Comparison of ENCODE assay signal across 8 cellular contexts in genomic region chr22:23225724-23226496, GRCh38. TPM values are rescaled to one million over a fixed set of nuclear protein-coding genes. Genes with fewer than 3 reads are reported as not detected.
DNase-seq lines count a peak whose midpoint lies in the region; ATAC-seq, FAIRE-seq and TF ChIP-seq lines count a peak whose summit lies in the region.

No MANE protein-coding gene starts in this region.

- H3K27me3 ChIP-seq in tibial nerve = no peaks in the 10 kb centered on the region

- peak; percentile 49 to 78 for ATAC-seq in activated naive CD4-positive, alpha-beta T cell treated with anti-CD3 and anti-CD28 coated beads, Interleukin-2, amount 50 U/mL, for 72 hours
- no peak for ATAC-seq in GM18870 (IDR thresholded peaks at IDR 0.05; ENCODE audit: unreplicated experiment)
- ATAC-seq in GM18867 (IDR thresholded peaks at IDR 0.05; ENCODE audit: unreplicated experiment) = no peak

- H3K36me3 ChIP-seq in tibial nerve = peaks cover 0 to 5% (median 0%) of the 10 kb centered on the region in 3 donors

- peak; percentile 57 for DNase-seq in activated T-cell treated with anti-CD3 and anti-CD28 coated beads, Interleukin-2, amount 50 U/mL, for 1 hour
- no peak for DNase-seq in activated T-cell treated with anti-CD3 and anti-CD28 coated beads for 4 hours
- DNase-seq in activated naive CD4-positive, alpha-beta T cell treated with anti-CD3 and anti-CD28 coated beads, Interleukin-2, amount 50 U/mL, for 72 hours (ENCODE audit: low spot score in 2 of 2) = no peak
- DNase-seq in immature natural killer cell = peak in 1 of 3 donors; percentile 27
- DNase-seq in tibial nerve (ENCODE audit: low spot score in 2 of 2) = no peak
- DNase-seq in GM12891 (ENCODE audit: insufficient read length, low spot score) = no peak

- peaks cover 6 to 19% of the 10 kb centered on the region in 2 donors for H3K9me3 Mint-ChIP-seq in activated naive CD4-positive, alpha-beta T cell treated with anti-CD3 and anti-CD28 coated beads, Interleukin-2, amount 50 U/mL, for 72 hours
- H3K9me3 Mint-ChIP-seq in immature natural killer cell = peaks cover 10 to 21% (median 17%) of the 10 kb centered on the region in 6 donors

- peaks cover 80 to 100% of the 10 kb centered on the region in 2 donors for H3K4me1 Mint-ChIP-seq in immature natural killer cell

- 16 to 28% methylated on average over 8 of the region's 8 CpGs for WGBS in tibial nerve, 2 donors

- H3K27ac Mint-ChIP-seq in activated naive CD4-positive, alpha-beta T cell treated with anti-CD3 and anti-CD28 coated beads, Interleukin-2, amount 50 U/mL, for 72 hours = peak overlapping the region; percentile 67 to 74
- H3K27ac Mint-ChIP-seq in immature natural killer cell = peak overlapping the region; percentile 59 to 89 (median 82)

- FAIRE-seq in GM12891 (lab: Jason Lieb, UNC) = no peak

- no peak for TF ChIP-seq CTCF in tibial nerve (IDR thresholded peaks at IDR 0.05)

- H3K4me1 ChIP-seq in tibial nerve = peaks cover 0 to 65% (median 30%) of the 10 kb centered on the region in 4 donors

- no peak overlapping the region for H3K4me3 ChIP-seq in tibial nerve

- peak overlapping the region in 3 of 4 donors; percentile 21 to 82 (median 79) for H3K27ac ChIP-seq in tibial nerve

- TF ChIP-seq POLR2A in tibial nerve (IDR thresholded peaks at IDR 0.05) (no peak), GM12891 (IDR thresholded peaks at IDR 0.05; ENCODE audit: low read depth, low read length) (no peak)

- H3K27me3 Mint-ChIP-seq in immature natural killer cell (ENCODE audit: low read depth in 3 of 3) = peaks cover 3 to 6% (median 4%) of the 10 kb centered on the region in 3 donors

- TF ChIP-seq EP300 in tibial nerve (IDR thresholded peaks at IDR 0.05) = peak in 1 of 2 donors; percentile 54

- peaks cover 8 to 50% of the 10 kb centered on the region in 2 donors for H3K36me3 Mint-ChIP-seq in activated naive CD4-positive, alpha-beta T cell treated with anti-CD3 and anti-CD28 coated beads, Interleukin-2, amount 50 U/mL, for 72 hours
- H3K36me3 Mint-ChIP-seq in immature natural killer cell = peaks cover 13 to 33% (median 26%) of the 10 kb centered on the region in 3 donors

- peaks cover 0 to 20% (median 6%) of the 10 kb centered on the region in 4 donors for H3K9me3 ChIP-seq in tibial nerve

- H3K4me3 Mint-ChIP-seq in immature natural killer cell = peak overlapping the region; percentile 34 to 65 (median 61)

TF ChIP-seq in GM12891, 5 proteins besides CTCF, POLR2A, EP300 and RAD21:
- no peak for TF ChIP-seq PAX5 (IDR thresholded peaks at IDR 0.05; ENCODE audit: insufficient read depth, low read length, severe bottlenecking)
- TF ChIP-seq SPI1 (IDR thresholded peaks at IDR 0.05; ENCODE audit: low read depth, low read length) = no peak
- no peak for TF ChIP-seq TAF1 (IDR thresholded peaks at IDR 0.05; ENCODE audit: low read depth, low read length)
- no peak for TF ChIP-seq POU2F2 (IDR thresholded peaks at IDR 0.05; ENCODE audit: low read depth, low read length)
- no peak for TF ChIP-seq POLR2AphosphoS5 (IDR thresholded peaks at IDR 0.05; ENCODE audit: low read depth, low read length)
TF ChIP-seq in GM12891: peak in this region for 0.

RNA-seq across cellular contexts. Expression of gene BCR, which starts 45.6 kb away (rescaled TPM):
- total RNA-seq in activated naive CD4-positive, alpha-beta T cell treated with anti-CD3 and anti-CD28 coated beads, Interleukin-2, amount 50 U/mL, for 72 hours = 10 to 100 TPM; 44.9 to 63.7 TPM
- 10 to 100 TPM in 1 of 3 donors, 1 to 10 TPM in 2; 4.1 to 12.5 (median 5.6) TPM for polyA plus RNA-seq in immature natural killer cell
- 100 to 1,000 TPM in 3 of 4 donors, 10 to 100 TPM in 1; 99.0 to 174 (median 120) TPM for total RNA-seq in tibial nerve
- polyA plus RNA-seq in GM12891 (2012; ENCODE audit: low read depth, missing spikeins) = 12.5 TPM

Comparison
In these comparisons a context has a peak if more than half of its experiments do, and no peak if none do; other contexts are left out.
1. ATAC-seq: peak in activated naive CD4-positive, alpha-beta T cell treated with anti-CD3 and anti-CD28 coated beads, Interleukin-2, amount 50 U/mL, for 72 hours (2 of 2); none in GM18870 (single experiment) and GM18867 (single experiment).